22 cellular contexts compared by ENCODE assay signal in the genomic region with DNA sequence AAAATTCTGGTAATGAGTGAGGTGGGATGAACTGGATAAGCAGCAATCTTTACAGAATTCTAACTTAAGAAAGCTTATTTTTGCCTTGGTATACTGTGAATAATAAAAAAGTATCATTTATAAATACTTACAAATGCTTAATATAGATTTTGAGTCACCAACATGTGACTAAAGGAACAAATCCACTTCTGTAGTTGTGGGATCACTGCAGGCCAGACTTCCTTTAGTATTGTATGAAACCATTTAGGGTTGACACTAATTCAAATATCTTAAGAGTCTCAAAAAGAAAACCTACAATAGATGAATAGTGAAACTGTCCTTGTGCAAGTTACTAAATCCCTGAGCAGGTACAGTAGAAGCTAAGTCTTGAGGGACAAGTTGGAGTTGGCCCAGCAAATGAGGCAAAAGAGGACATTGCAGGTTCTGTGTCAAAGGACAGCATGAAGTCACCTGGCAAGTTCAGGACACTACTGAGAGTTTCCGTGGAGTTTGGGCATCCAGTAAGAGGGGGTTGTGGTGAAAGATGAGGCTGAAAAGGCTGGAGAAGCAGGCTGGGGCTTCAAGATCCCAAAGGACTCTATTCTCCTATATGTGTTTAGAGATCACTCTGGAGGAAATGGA.
"Had no signal": no experiment of that assay in that cellular context is flagged by ENCODE, and none has a peak within 500 bp of the region (broad histone marks: within the 10 kb centered on the region; RNA-seq: fewer than 3 reads in every experiment).

No MANE protein-coding gene starts in this region.

- H3K4me3 ChIP-seq: body of pancreas, gastrocnemius medialis, mucosa of descending colon, ovary, right lobe of liver, smooth muscle cell, testis had no signal

- H3K27ac ChIP-seq: body of pancreas, epithelial cell of prostate, gastrocnemius medialis, ovary, right lobe of liver, testis, WERI-Rb-1 had no signal

- H3K27me3 Mint-ChIP-seq: activated naive CD8-positive, alpha-beta T cell treated with anti-CD3 and anti-CD28 coated beads for 36 hours; memory B cell; stimulated activated memory B cell treated with anti-CD40 and anti-IgM and Interleukin-4, amounts not matched to agents 10 μg/mL and 1 μg/mL and 100 μg/mL, for 72 hours had no signal

- H3K27me3 ChIP-seq: body of pancreas, gastrocnemius medialis, ovary, right lobe of liver, testis had no signal

- H3K4me1 ChIP-seq: testis had no signal

- H3K9me3 Mint-ChIP-seq: naive thymus-derived CD4-positive, alpha-beta T cell; stimulated activated memory B cell treated with anti-CD40 and anti-IgM and Interleukin-4, amounts not matched to agents 10 μg/mL and 1 μg/mL and 100 μg/mL, for 72 hours had no signal

- ATAC-seq: body of pancreas; gastrocnemius medialis; mucosa of descending colon; naive thymus-derived CD4-positive, alpha-beta T cell; stimulated activated memory B cell treated with anti-CD40 and anti-IgM and Interleukin-4, amounts not matched to agents 10 μg/mL and 1 μg/mL and 100 μg/mL, for 72 hours had no signal

- H3K4me1 Mint-ChIP-seq: endodermal cell had no signal

- DNase-seq: activated CD4-positive, alpha-beta T cell treated with anti-CD3 and anti-CD28 coated beads, Interleukin-2, amount 50 U/mL, for 48 hours; activated naive CD4-positive, alpha-beta T cell; activated naive CD8-positive, alpha-beta T cell treated with anti-CD3 and anti-CD28 coated beads for 36 hours; activated T-cell treated with anti-CD3 and anti-CD28 coated beads for 4 hours; amygdala; body of pancreas; caudate nucleus; endodermal cell; gastrocnemius medialis; head of caudate nucleus; mucosa of descending colon; naive thymus-derived CD4-positive, alpha-beta T cell; ovary; right lobe of liver; stimulated activated CD4-positive, alpha-beta T cell treated with anti-CD3 and anti-CD28 coated beads, Interleukin-4, amount 100 ng/mL, for 24 hours; SW 1271; testis; WERI-Rb-1 had no signal

- H3K9me3 ChIP-seq: body of pancreas, gastrocnemius medialis, mucosa of descending colon, ovary, right lobe of liver, testis had no signal

- H3K4me3 Mint-ChIP-seq: activated naive CD8-positive, alpha-beta T cell treated with anti-CD3 and anti-CD28 coated beads for 36 hours; endodermal cell; memory B cell; naive thymus-derived CD4-positive, alpha-beta T cell; stimulated activated memory B cell treated with anti-CD40 and anti-IgM and Interleukin-4, amounts not matched to agents 10 μg/mL and 1 μg/mL and 100 μg/mL, for 72 hours had no signal

- H3K27ac Mint-ChIP-seq: activated naive CD8-positive, alpha-beta T cell treated with anti-CD3 and anti-CD28 coated beads for 36 hours; endodermal cell; memory B cell; stimulated activated memory B cell treated with anti-CD40 and anti-IgM and Interleukin-4, amounts not matched to agents 10 μg/mL and 1 μg/mL and 100 μg/mL, for 72 hours had no signal

- H3K36me3 Mint-ChIP-seq: activated naive CD8-positive, alpha-beta T cell treated with anti-CD3 and anti-CD28 coated beads for 36 hours; naive thymus-derived CD4-positive, alpha-beta T cell; stimulated activated memory B cell treated with anti-CD40 and anti-IgM and Interleukin-4, amounts not matched to agents 10 μg/mL and 1 μg/mL and 100 μg/mL, for 72 hours had no signal

- H3K4me2 ChIP-seq: smooth muscle cell had no signal

- H3K36me3 ChIP-seq: gastrocnemius medialis, ovary, right lobe of liver, WERI-Rb-1 had no signal
